Comparison of ENCODE assay signal across 21 cellular contexts in genomic region chr17:5033352-5034015, GRCh38. TPM values are rescaled to one million over a fixed set of nuclear protein-coding genes. Genes with fewer than 3 reads are reported as not detected.
"Had no signal": no experiment of that assay in that cellular context is flagged by ENCODE, and none has a peak within 500 bp of the region (broad histone marks: within the 10 kb centered on the region; RNA-seq: fewer than 3 reads in every experiment).

No MANE protein-coding gene starts in this region.

- H3K27me3 Mint-ChIP-seq: activated CD4-positive, alpha-beta memory T cell treated with anti-CD3 and anti-CD28 coated beads for 36 hours; activated CD8-positive, alpha-beta memory T cell treated with anti-CD3 and anti-CD28 coated beads, Interleukin-2, amount 10 ng/mL, durations not matched to agents 7 days and 5 days had no signal

- FAIRE-seq: islet of Langerhans had no signal

- DNase-seq: activated CD4-positive, alpha-beta memory T cell treated with anti-CD3 and anti-CD28 coated beads for 36 hours; activated CD8-positive, alpha-beta memory T cell treated with anti-CD3 and anti-CD28 coated beads, Interleukin-2, amount 10 ng/mL, durations not matched to agents 7 days and 5 days; activated naive CD4-positive, alpha-beta T cell; activated naive CD8-positive, alpha-beta T cell treated with anti-CD3 and anti-CD28 coated beads for 36 hours; amniotic stem cell; dermis blood vessel endothelial cell; foreskin fibroblast; left colon; lower lobe of right lung; occipital lobe; stimulated activated CD4-positive, alpha-beta T cell treated with anti-CD3 and anti-CD28 coated beads, Interleukin-12 subunit alpha, Interleukin-12 subunit beta, amount 100 ng/mL, for 4 hours; stimulated activated CD4-positive, alpha-beta T cell treated with anti-CD3 and anti-CD28 coated beads, Interleukin-1b, Interleukin-23, amount 100 ng/mL, for 48 hours; stimulated activated CD8-positive, alpha-beta memory T cell treated with anti-CD3 and anti-CD28 coated beads, Interleukin-4, amount 100 ng/mL, for 48 hours; stimulated activated naive CD4-positive, alpha-beta T cell treated with Interleukin-2 at 50 U/mL for 16 hours; thyroid gland had no signal

- H3K4me3 ChIP-seq: lower lobe of right lung, thyroid gland had no signal

- H3K27me3 ChIP-seq: thyroid gland had no signal

- H3K36me3 Mint-ChIP-seq: activated CD4-positive, alpha-beta memory T cell treated with anti-CD3 and anti-CD28 coated beads for 36 hours had no signal

- H3K9me3 ChIP-seq: lower lobe of right lung, thyroid gland had no signal

- H3K36me3 ChIP-seq: lower lobe of right lung, thyroid gland had no signal

- H3K9me3 Mint-ChIP-seq: activated CD4-positive, alpha-beta memory T cell treated with anti-CD3 and anti-CD28 coated beads for 36 hours; activated naive CD8-positive, alpha-beta T cell treated with anti-CD3 and anti-CD28 coated beads for 36 hours; nephron had no signal

- H3K4me3 Mint-ChIP-seq: activated CD4-positive, alpha-beta memory T cell treated with anti-CD3 and anti-CD28 coated beads for 36 hours; activated CD8-positive, alpha-beta memory T cell treated with anti-CD3 and anti-CD28 coated beads, Interleukin-2, amount 10 ng/mL, durations not matched to agents 7 days and 5 days; activated naive CD8-positive, alpha-beta T cell treated with anti-CD3 and anti-CD28 coated beads for 36 hours; nephron had no signal

- H3K27ac ChIP-seq: epithelial cell of prostate, lower lobe of right lung, thyroid gland had no signal

- H3K27ac Mint-ChIP-seq: activated CD4-positive, alpha-beta memory T cell treated with anti-CD3 and anti-CD28 coated beads for 36 hours; activated CD8-positive, alpha-beta memory T cell treated with anti-CD3 and anti-CD28 coated beads, Interleukin-2, amount 10 ng/mL, durations not matched to agents 7 days and 5 days; activated naive CD8-positive, alpha-beta T cell treated with anti-CD3 and anti-CD28 coated beads for 36 hours; nephron had no signal

- ATAC-seq: activated CD8-positive, alpha-beta memory T cell treated with anti-CD3 and anti-CD28 coated beads, Interleukin-2, amount 10 ng/mL, durations not matched to agents 7 days and 5 days; left colon; lower lobe of right lung had no signal

RNA-seq across cellular contexts. Expression of gene SLC52A1, which starts 1.7 kb away (rescaled TPM):
- total RNA-seq: activated naive CD8-positive, alpha-beta T cell treated with anti-CD3 and anti-CD28 coated beads for 36 hours; chondrocyte; glomerular endothelial cell; occipital lobe; subcutaneous adipose tissue had no signal
